15 cellular contexts compared by ENCODE assay signal in the genomic region with DNA sequence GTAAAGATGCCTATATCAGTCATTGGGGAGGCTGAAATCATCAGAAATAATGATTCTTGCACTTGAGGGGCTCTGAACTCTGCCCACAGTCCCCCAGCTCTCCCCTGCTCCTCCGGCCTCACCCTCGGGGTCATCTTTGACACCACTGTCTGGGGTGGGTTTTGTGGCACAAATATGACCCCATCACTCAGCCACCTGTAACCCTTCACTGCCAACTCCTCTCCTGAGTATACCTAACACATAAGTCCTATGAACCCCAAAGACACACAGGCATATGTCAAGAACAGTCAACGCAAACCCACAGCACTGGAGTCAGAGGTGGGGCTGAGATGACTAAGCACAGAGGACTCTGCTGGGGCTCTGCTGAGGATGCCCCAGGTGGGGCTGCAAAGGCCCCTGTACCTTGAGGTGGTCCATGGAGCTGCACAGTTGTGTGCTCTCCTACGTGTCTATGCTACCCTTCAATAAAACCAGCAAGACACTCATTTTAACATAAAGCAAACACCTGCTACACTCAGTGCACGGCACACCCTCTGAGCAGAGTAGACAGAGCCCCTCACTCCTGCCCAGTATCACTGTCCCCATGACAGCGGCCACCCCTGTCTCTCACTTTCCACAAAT.
"Had no signal": no experiment of that assay in that cellular context is flagged by ENCODE, and none has a peak within 500 bp of the region (broad histone marks: within the 10 kb centered on the region; RNA-seq: fewer than 3 reads in every experiment).

No MANE protein-coding gene starts in this region.

- DNase-seq: activated CD4-positive, alpha-beta memory T cell treated with anti-CD3 and anti-CD28 coated beads, Interleukin-2, amount 10 ng/mL, durations not matched to agents 7 days and 5 days; activated naive CD4-positive, alpha-beta T cell treated with Interleukin-2 at 50 U/mL for 16 hours; adrenal gland; caudate nucleus; colonic mucosa; hypothalamus; kidney glomerular epithelial cell; mesendoderm; spleen; stimulated activated CD4-positive, alpha-beta T cell treated with anti-CD3 and anti-CD28 coated beads, Interleukin-1b, Interleukin-23, amount 100 ng/mL, for 48 hours; T-helper 9 cell; tibial artery; uterus had no signal

- H3K4me3 Mint-ChIP-seq: activated CD4-positive, alpha-beta memory T cell treated with anti-CD3 and anti-CD28 coated beads, Interleukin-2, amount 10 ng/mL, durations not matched to agents 7 days and 5 days; nephron had no signal

- H3K27ac Mint-ChIP-seq: activated CD4-positive, alpha-beta memory T cell treated with anti-CD3 and anti-CD28 coated beads, Interleukin-2, amount 10 ng/mL, durations not matched to agents 7 days and 5 days; nephron had no signal

- H3K9me3 Mint-ChIP-seq: activated CD4-positive, alpha-beta memory T cell treated with anti-CD3 and anti-CD28 coated beads, Interleukin-2, amount 10 ng/mL, durations not matched to agents 7 days and 5 days; nephron had no signal

- H3K36me3 ChIP-seq: adrenal gland, colonic mucosa, uterus had no signal

- H3K27ac ChIP-seq: adrenal gland, colonic mucosa, spleen, tibial artery had no signal

- H3K4me1 Mint-ChIP-seq: nephron had no signal

- H3K27me3 ChIP-seq: adrenal gland, colonic mucosa, spleen, tibial artery, uterus had no signal

- H3K4me1 ChIP-seq: colonic mucosa had no signal

- H3K9me3 ChIP-seq: adrenal gland, colonic mucosa, spleen, tibial artery, uterus had no signal

- H3K27me3 Mint-ChIP-seq: activated CD4-positive, alpha-beta memory T cell treated with anti-CD3 and anti-CD28 coated beads, Interleukin-2, amount 10 ng/mL, durations not matched to agents 7 days and 5 days had no signal

- H3K4me3 ChIP-seq: adrenal gland, colonic mucosa, spleen, tibial artery, uterus had no signal

- ATAC-seq: sciatic nerve had no signal
